Comparison of ENCODE assay signal across 1 cellular context in the genomic region with DNA sequence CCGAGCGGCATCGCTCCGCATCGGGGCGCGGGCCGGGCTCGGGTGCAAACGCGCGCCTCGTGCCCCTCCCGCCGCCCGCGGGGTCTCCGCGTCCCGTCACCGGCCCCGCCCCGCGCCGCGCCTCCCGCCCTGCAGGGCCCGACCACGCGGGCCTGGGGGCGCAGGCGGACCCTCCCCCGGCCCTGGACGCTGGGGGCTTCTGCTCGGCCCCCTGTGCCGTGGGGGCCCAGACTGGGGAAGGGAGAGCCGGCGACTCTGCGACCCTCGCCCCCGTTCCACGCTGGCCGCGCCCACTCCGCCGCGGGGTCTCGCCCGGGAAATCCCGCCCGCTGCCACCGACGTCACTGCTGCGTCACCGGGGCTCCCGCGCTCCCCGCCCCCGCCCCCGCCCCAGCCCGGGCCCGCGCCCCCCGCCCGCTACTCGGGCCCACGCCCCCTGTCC.
A peak's percentile ranks its signal among the peaks of the same experiment; 100 is the strongest.
TF ChIP-seq lines count a peak whose summit lies in the region.

TSS of gene GNG4 (minus strand) at position 63 of the 442 bp plus-strand sequence. CDS start 65,946 bp downstream, outside the sequence.

TF ChIP-seq in HEK293, 187 proteins besides CTCF, POLR2A, EP300 and RAD21 (continued from another document and continues in another):
- TF ChIP-seq, protein P1, sequence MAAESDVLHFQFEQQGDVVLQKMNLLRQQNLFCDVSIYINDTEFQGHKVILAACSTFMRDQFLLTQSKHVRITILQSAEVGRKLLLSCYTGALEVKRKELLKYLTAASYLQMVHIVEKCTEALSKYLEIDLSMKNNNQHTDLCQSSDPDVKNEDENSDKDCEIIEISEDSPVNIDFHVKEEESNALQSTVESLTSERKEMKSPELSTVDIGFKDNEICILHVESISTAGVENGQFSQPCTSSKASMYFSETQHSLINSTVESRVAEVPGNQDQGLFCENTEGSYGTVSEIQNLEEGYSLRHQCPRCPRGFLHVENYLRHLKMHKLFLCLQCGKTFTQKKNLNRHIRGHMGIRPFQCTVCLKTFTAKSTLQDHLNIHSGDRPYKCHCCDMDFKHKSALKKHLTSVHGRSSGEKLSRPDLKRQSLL (tag by site-specific recombination; IDR thresholded peaks at IDR 0.05), result no peak
- TF ChIP-seq ZNF792 (tag by site-specific recombination; IDR thresholded peaks at IDR 0.05) (no peak), KLF1 (tag by site-specific recombination; IDR thresholded peaks at IDR 0.05) (peak; percentile 57), FEZF1 (tag by site-specific recombination; IDR thresholded peaks at IDR 0.05) (no peak), ZBTB17 (tag by site-specific recombination; IDR thresholded peaks at IDR 0.05) (no peak), ZBTB7A (tag by site-specific recombination; IDR thresholded peaks at IDR 0.05; ENCODE audit: low read depth) (peak; percentile 38; the same call in 1 of the 2 replicates), SP2 (tag by site-specific recombination; IDR thresholded peaks at IDR 0.05) (peak; percentile 40; the same call in 1 of the 2 replicates), ZXDB (tag by site-specific recombination; IDR thresholded peaks at IDR 0.05) (0 out of 2 replicates have a peak, but pooled peaks have one; percentile 6), REPIN1 (tag by site-specific recombination; IDR thresholded peaks at IDR 0.05; ENCODE audit: low read depth) (no peak), ZNF324 (tag by site-specific recombination; IDR thresholded peaks at IDR 0.05) (no peak), ZNF133 (tag by site-specific recombination; IDR thresholded peaks at IDR 0.05) (no peak), GLIS2 (tag by site-specific recombination; IDR thresholded peaks at IDR 0.05) (no peak), ZBTB49 (tag by site-specific recombination; IDR thresholded peaks at IDR 0.05; ENCODE audit: low read depth) (no peak), HIC1 (tag by site-specific recombination; IDR thresholded peaks at IDR 0.05) (no peak), BCL11B (tag by site-specific recombination; IDR thresholded peaks at IDR 0.05; ENCODE audit: low read depth) (no peak), ZNF660 (tag by site-specific recombination; IDR thresholded peaks at IDR 0.05) (no peak), ZNF785 (tag by site-specific recombination; IDR thresholded peaks at IDR 0.05) (0 out of 2 replicates have a peak, but pooled peaks have one; percentile 3), ZNF76 (tag by site-specific recombination; IDR thresholded peaks at IDR 0.05; ENCODE audit: borderline replicate concordance, low read depth) (no peak), ZBTB21 (tag by site-specific recombination; IDR thresholded peaks at IDR 0.05) (peak; percentile 44; the same call in 1 of the 2 replicates), ZNF121 (tag by site-specific recombination; IDR thresholded peaks at IDR 0.05) (no peak), ZNF404 (tag by site-specific recombination; IDR thresholded peaks at IDR 0.05) (no peak), MEIS1 (CRISPR knock-in tag; IDR thresholded peaks at IDR 0.05; ENCODE audit: borderline replicate concordance) (no peak), KLF10 (tag by site-specific recombination; IDR thresholded peaks at IDR 0.05) (peak; percentile 91), KLF7 (tag by site-specific recombination; IDR thresholded peaks at IDR 0.05; ENCODE audit: borderline replicate concordance) (no peak), ZNF274 (IDR thresholded peaks at IDR 0.05; ENCODE audit: low read length) (no peak), ZNF274 (tag by site-specific recombination; IDR thresholded peaks at IDR 0.05; ENCODE audit: borderline replicate concordance) (no peak), OVOL3 (tag by site-specific recombination; IDR thresholded peaks at IDR 0.05) (no peak), ZNF302 (tag by site-specific recombination; IDR thresholded peaks at IDR 0.05; ENCODE audit: low read depth) (no peak), ZNF16 (tag by site-specific recombination; IDR thresholded peaks at IDR 0.05; ENCODE audit: low read depth) (no peak), ZNF366 (tag by site-specific recombination; conservative IDR thresholded peaks at IDR 0.05) (no peak), YY1 (tag by site-specific recombination; IDR thresholded peaks at IDR 0.05) (no peak), ZSCAN23 (tag by site-specific recombination; IDR thresholded peaks at IDR 0.05) (no peak), ZBTB26 (tag by site-specific recombination; optimal IDR thresholded peaks at IDR 0.05) (peak; percentile 10), ZNF426 (tag by site-specific recombination; IDR thresholded peaks at IDR 0.05) (no peak), ZNF202 (tag by site-specific recombination; IDR thresholded peaks at IDR 0.05; ENCODE audit: borderline replicate concordance) (no peak), ZNF510 (tag by site-specific recombination; IDR thresholded peaks at IDR 0.05; ENCODE audit: insufficient replicate concordance) (no peak), ZBTB11 (tag by site-specific recombination; conservative IDR thresholded peaks at IDR 0.05; ENCODE audit: low read depth) (no peak), WT1 (tag by site-specific recombination; IDR thresholded peaks at IDR 0.05) (no peak), MYNN (tag by site-specific recombination; IDR thresholded peaks at IDR 0.05; ENCODE audit: borderline replicate concordance) (no peak), ZBTB1 (tag by site-specific recombination; IDR thresholded peaks at IDR 0.05) (no peak), ZNF239 (tag by site-specific recombination; IDR thresholded peaks at IDR 0.05) (no peak)
- TF ChIP-seq, protein P2, sequence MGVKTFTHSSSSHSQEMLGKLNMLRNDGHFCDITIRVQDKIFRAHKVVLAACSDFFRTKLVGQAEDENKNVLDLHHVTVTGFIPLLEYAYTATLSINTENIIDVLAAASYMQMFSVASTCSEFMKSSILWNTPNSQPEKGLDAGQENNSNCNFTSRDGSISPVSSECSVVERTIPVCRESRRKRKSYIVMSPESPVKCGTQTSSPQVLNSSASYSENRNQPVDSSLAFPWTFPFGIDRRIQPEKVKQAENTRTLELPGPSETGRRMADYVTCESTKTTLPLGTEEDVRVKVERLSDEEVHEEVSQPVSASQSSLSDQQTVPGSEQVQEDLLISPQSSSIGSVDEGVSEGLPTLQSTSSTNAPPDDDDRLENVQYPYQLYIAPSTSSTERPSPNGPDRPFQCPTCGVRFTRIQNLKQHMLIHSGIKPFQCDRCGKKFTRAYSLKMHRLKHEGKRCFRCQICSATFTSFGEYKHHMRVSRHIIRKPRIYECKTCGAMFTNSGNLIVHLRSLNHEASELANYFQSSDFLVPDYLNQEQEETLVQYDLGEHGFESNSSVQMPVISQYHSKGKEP (tag by site-specific recombination; IDR thresholded peaks at IDR 0.05), result no peak
- TF ChIP-seq, protein P3, sequence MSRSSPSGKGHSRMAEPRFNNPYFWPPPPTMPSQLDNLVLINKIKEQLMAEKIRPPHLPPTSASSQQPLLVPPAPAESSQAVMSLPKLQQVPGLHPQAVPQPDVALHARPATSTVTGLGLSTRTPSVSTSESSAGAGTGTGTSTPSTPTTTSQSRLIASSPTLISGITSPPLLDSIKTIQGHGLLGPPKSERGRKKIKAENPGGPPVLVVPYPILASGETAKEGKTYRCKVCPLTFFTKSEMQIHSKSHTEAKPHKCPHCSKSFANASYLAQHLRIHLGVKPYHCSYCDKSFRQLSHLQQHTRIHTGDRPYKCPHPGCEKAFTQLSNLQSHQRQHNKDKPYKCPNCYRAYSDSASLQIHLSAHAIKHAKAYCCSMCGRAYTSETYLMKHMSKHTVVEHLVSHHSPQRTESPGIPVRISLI (tag by site-specific recombination; IDR thresholded peaks at IDR 0.05), result no peak
- TF ChIP-seq, protein P4, sequence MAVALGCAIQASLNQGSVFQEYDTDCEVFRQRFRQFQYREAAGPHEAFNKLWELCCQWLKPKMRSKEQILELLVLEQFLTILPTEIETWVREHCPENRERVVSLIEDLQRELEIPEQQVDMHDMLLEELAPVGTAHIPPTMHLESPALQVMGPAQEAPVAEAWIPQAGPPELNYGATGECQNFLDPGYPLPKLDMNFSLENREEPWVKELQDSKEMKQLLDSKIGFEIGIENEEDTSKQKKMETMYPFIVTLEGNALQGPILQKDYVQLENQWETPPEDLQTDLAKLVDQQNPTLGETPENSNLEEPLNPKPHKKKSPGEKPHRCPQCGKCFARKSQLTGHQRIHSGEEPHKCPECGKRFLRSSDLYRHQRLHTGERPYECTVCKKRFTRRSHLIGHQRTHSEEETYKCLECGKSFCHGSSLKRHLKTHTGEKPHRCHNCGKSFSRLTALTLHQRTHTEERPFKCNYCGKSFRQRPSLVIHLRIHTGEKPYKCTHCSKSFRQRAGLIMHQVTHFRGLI (tag by site-specific recombination; IDR thresholded peaks at IDR 0.05), result no peak
- TF ChIP-seq, protein P5, sequence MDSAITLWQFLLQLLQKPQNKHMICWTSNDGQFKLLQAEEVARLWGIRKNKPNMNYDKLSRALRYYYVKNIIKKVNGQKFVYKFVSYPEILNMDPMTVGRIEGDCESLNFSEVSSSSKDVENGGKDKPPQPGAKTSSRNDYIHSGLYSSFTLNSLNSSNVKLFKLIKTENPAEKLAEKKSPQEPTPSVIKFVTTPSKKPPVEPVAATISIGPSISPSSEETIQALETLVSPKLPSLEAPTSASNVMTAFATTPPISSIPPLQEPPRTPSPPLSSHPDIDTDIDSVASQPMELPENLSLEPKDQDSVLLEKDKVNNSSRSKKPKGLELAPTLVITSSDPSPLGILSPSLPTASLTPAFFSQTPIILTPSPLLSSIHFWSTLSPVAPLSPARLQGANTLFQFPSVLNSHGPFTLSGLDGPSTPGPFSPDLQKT (IDR thresholded peaks at IDR 0.05; ENCODE audit: borderline replicate concordance, low read depth, low read length), result no peak
